In the genomic region with DNA sequence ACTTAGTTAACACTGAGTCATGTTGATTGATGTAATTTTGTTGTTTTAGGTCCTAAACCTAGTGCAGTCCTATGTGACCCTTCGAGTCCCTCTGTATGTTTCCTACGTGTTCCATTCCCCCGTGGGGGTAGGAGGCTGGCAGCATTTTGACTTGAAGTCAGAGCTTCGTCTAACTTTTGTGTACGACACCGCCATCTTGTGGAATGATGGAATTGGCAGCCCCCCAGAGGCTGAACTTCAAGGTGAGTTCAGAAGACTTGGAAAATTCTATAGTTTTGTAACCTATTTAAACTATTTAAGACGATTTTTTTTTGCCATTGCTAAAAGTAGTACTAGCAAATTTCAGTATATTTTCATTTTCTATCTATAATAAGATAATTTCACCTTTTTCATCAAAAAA, we compare ENCODE assay signal across 9 cellular contexts.
DNase-seq lines count a peak whose midpoint lies in the region; ATAC-seq, FAIRE-seq and TF ChIP-seq lines count a peak whose summit lies in the region.
"Had no signal": no experiment of that assay in that cellular context is flagged by ENCODE, and none has a peak within 500 bp of the region (broad histone marks: within the 10 kb centered on the region; RNA-seq: fewer than 3 reads in every experiment).

No MANE protein-coding gene starts in this region.

- no peaks in the 10 kb centered on the region for H3K27me3 ChIP-seq in H1 (replicated peaks in 1 of 4; ENCODE audit: control insufficient read depth in 3 of 4, extremely low read depth in 1 of 4, insufficient read depth in 3 of 4, low read length in 3 of 4)
- H3K27me3 ChIP-seq: Peyer's patch had no signal

- TF ChIP-seq CTCF in H1 (IDR thresholded peaks at IDR 0.05; ENCODE audit: control extremely low read depth in 1 of 3, insufficient read depth in 1 of 3, low read depth in 1 of 3, low read length in 3 of 3): peak; percentile 57 to 95 (median 83)
- peak; percentile 57 to 69 (median 62) for TF ChIP-seq CTCF in nephron (IDR thresholded peaks at IDR 0.05; ENCODE audit: unreplicated experiment in 3 of 3)

- H3K4me3 Mint-ChIP-seq in T-cell (no peak overlapping the region), nephron (no peak overlapping the region)

- no peak overlapping the region for H4K91ac ChIP-seq in H1 (replicated peaks; ENCODE audit: insufficient read length, low read length)

- H2BK20ac ChIP-seq in H1 (ENCODE audit: low read length): no peak overlapping the region

- no peak overlapping the region for H2AFZ ChIP-seq in H1 (ENCODE audit: low read length)

- H4K20me1 ChIP-seq in H1 (replicated peaks in 1 of 2; ENCODE audit: control insufficient read depth in 1 of 2, insufficient read depth in 2 of 2, low read length in 2 of 2): no peaks in the 10 kb centered on the region

- H3K9me3 Mint-ChIP-seq in T-cell: no peaks in the 10 kb centered on the region
- no peaks in the 10 kb centered on the region for H3K9me3 Mint-ChIP-seq in nephron

- H3K4me3 ChIP-seq in H1 (ENCODE audit: extremely low read depth in 1 of 4, insufficient read depth in 2 of 4, low read depth in 3 of 4, low read length in 4 of 4): no peak overlapping the region
- H3K4me3 ChIP-seq: Peyer's patch had no signal

- H2BK12ac ChIP-seq in H1 (ENCODE audit: low read depth, low read length): no peak overlapping the region

- POLR2A ChIA-PET in T-cell (lab: Charles Lee): no interaction called here
- POLR2A ChIA-PET in H1 (lab: Charles Lee; ENCODE audit: partially characterized antibody): no interaction called here

- H3K27ac Mint-ChIP-seq in T-cell: no peak overlapping the region
- peak overlapping the region in 1 of 3 experiments; percentile 61 for H3K27ac Mint-ChIP-seq in nephron

- H2AK5ac ChIP-seq in H1 (ENCODE audit: low read depth, low read length): no peak overlapping the region

- no peak overlapping the region for H2BK5ac ChIP-seq in H1 (ENCODE audit: low read depth, low read length)

- H3K14ac ChIP-seq in H1 (ENCODE audit: insufficient read length): no peak overlapping the region

- peaks cover 0 to 3% (median 0%) of the 10 kb centered on the region in 4 experiments; a peak in 4 of 8 replicates for H3K36me3 ChIP-seq in H1 (ENCODE audit: control insufficient read depth in 2 of 4, insufficient read depth in 4 of 4, low read length in 3 of 4)
- H3K36me3 ChIP-seq: Peyer's patch had no signal

- peak; percentile 79 for FAIRE-seq in H1 (lab: Jason Lieb, UNC)

- no peak overlapping the region for H3K18ac ChIP-seq in H1 (ENCODE audit: extremely low read depth, low read length)

- H3K23me2 ChIP-seq in H1 (ENCODE audit: low read depth, low read length): no peaks in the 10 kb centered on the region

- no peak overlapping the region for H2BK120ac ChIP-seq in H1 (replicated peaks; ENCODE audit: low read depth, low read length)

- TF ChIP-seq RAD21 in H1 (IDR thresholded peaks at IDR 0.05 in 1 of 2, conservative IDR thresholded peaks at IDR 0.05 in 1 of 2; ENCODE audit: low read depth in 2 of 2, low read length in 2 of 2): peak; percentile 78 to 85

- H3K4me1 Mint-ChIP-seq in T-cell (peaks cover 0 to 2% (median 2%) of the 10 kb centered on the region in 3 donors), nephron (peaks cover 9% of the 10 kb centered on the region)

- no peak overlapping the region for H3K27ac ChIP-seq in H1 (ENCODE audit: low read depth, low read length)
- H3K27ac ChIP-seq: Peyer's patch had no signal

- peaks cover 2 to 20% of the 10 kb centered on the region in 2 donors for H3K27me3 Mint-ChIP-seq in T-cell
- no peaks in the 10 kb centered on the region for H3K27me3 Mint-ChIP-seq in nephron (ENCODE audit: low read depth)

- no peak overlapping the region for H3K9ac ChIP-seq in H1 (replicated peaks in 1 of 4; ENCODE audit: extremely low read depth in 1 of 4, low read depth in 3 of 4, low read length in 3 of 4)

- no peak overlapping the region for H3K23ac ChIP-seq in H1 (ENCODE audit: insufficient read length)

- H3K79me2 ChIP-seq in H1 (ENCODE audit: control insufficient read depth in 1 of 2, insufficient read depth in 2 of 2, low read length in 2 of 2): no peaks in the 10 kb centered on the region

- H3K4me1 ChIP-seq in H1 (replicated peaks in 1 of 4; ENCODE audit: control insufficient read depth in 3 of 4, insufficient read depth in 4 of 4, low read length in 3 of 4): no peaks in the 10 kb centered on the region
- H3K4me1 ChIP-seq: Peyer's patch had no signal

- TF ChIP-seq POLR2A in H1 (IDR thresholded peaks at IDR 0.05; ENCODE audit: control extremely low read depth in 1 of 2, low read depth in 2 of 2, low read length in 2 of 2): no peak

- H4K8ac ChIP-seq in H1 (ENCODE audit: extremely low read depth, insufficient read depth, low read length): no peak overlapping the region

- H3K4ac ChIP-seq in H1 (replicated peaks; ENCODE audit: insufficient read length, low read depth, low read length): no peak overlapping the region

- ATAC-seq in GM18909 (IDR thresholded peaks at IDR 0.05; ENCODE audit: poor library complexity, unreplicated experiment) (peak; percentile 68), T-cell (replicated peaks in 1 of 4) (peak in 2 of 4 experiments; percentile 27 to 49), HG02763 (IDR thresholded peaks at IDR 0.05; ENCODE audit: unreplicated experiment) (no peak)

- H3K56ac ChIP-seq in H1 (replicated peaks; ENCODE audit: insufficient read length, low read depth, low read length): no peak overlapping the region

- CTCF ChIA-PET in T-cell (lab: Charles Lee) (interaction anchor here in 1 of 2 donors (0.7 to 1.0 kb wide), 2 partner anchors 20 to 463 kb away, joined by 3 read pairs; no protein-coding TSS in a partner anchor), H1 (lab: Charles Lee; ENCODE audit: partially characterized antibody) (interaction anchor here (0.7 to 4.2 kb wide), 23 partner anchors 8 to 644 kb away, joined by 3 to 33 read pairs (median 3); no protein-coding TSS in a partner anchor)

- no peaks in the 10 kb centered on the region for H3K79me1 ChIP-seq in H1 (ENCODE audit: low read depth, low read length)

- no peaks in the 10 kb centered on the region for H3K9me3 ChIP-seq in H1 (ENCODE audit: insufficient read depth in 2 of 2, low read depth in 1 of 2, low read length in 1 of 2)
- H3K9me3 ChIP-seq: Peyer's patch had no signal

- DNase-seq in C1 segment of cervical spinal cord (lab: John Stamatoyannopoulos, UW) (peak in 9 of 14 donors; percentile 0 to 52 (median 13)), HuH-7.5 (ENCODE audit: low spot score) (peak; percentile 21), T-cell (peak in 22 of 34 experiments; percentile 0 to 30 (median 8)), H1 (ENCODE audit: low read depth in 1 of 2, low spot score in 2 of 2) (peak; percentile 51 to 77), HPDE6-E6E7 (ENCODE audit: extremely low spot score) (no peak)

- 26% methylated on average over 7 of the region's 7 CpGs; no CpG with 5 or more reads in 1 of the 2 experiments for WGBS in H1 (ENCODE audit: extremely low coverage in 1 of 2, insufficient coverage in 1 of 2, insufficient read length in 1 of 2, insufficient replicate concordance in 2 of 2, low coverage in 1 of 2, low lambda C conversion rate in 2 of 2, missing lambda C conversion rate in 1 of 2), 2 experiments

- no peak overlapping the region for H2BK15ac ChIP-seq in H1 (ENCODE audit: low read length)

- no peak for TF ChIP-seq EP300 in H1 (IDR thresholded peaks at IDR 0.05; ENCODE audit: borderline replicate concordance in 1 of 2, low read depth in 2 of 2, low read length in 2 of 2)

- H3K4me2 ChIP-seq in H1 (ENCODE audit: insufficient read depth in 1 of 2, low read depth in 2 of 2, low read length in 2 of 2): no peak overlapping the region

- no peaks in the 10 kb centered on the region for H3K36me3 Mint-ChIP-seq in T-cell
- H3K36me3 Mint-ChIP-seq in nephron (ENCODE audit: low read depth): peaks cover 8% of the 10 kb centered on the region

- H4K5ac ChIP-seq in H1 (ENCODE audit: insufficient read length, low read depth, low read length): no peak overlapping the region

TF ChIP-seq in H1, 55 proteins besides CTCF, POLR2A, EP300 and RAD21:
- TF ChIP-seq RXRA (IDR thresholded peaks at IDR 0.05; ENCODE audit: insufficient read depth, low read depth, low read length) (no peak), CEBPB (IDR thresholded peaks at IDR 0.05; ENCODE audit: low read depth, low read length) (no peak), TAF7 (optimal IDR thresholded peaks at IDR 0.05; ENCODE audit: borderline replicate concordance, low read depth, low read length) (no peak), SUZ12 (IDR thresholded peaks at IDR 0.05; ENCODE audit: low read length) (no peak), CHD2 (IDR thresholded peaks at IDR 0.05; ENCODE audit: low read length) (no peak), KDM1A (IDR thresholded peaks at IDR 0.05; ENCODE audit: borderline replicate concordance, low read length) (no peak), YY1 (IDR thresholded peaks at IDR 0.05; ENCODE audit: low read depth, low read length) (no peak), HDAC2 (IDR thresholded peaks at IDR 0.05; ENCODE audit: borderline replicate concordance in 1 of 2, low read depth in 2 of 2, low read length in 2 of 2) (no peak), JUND (IDR thresholded peaks at IDR 0.05; ENCODE audit: low read length) (no peak), RNF2 (IDR thresholded peaks at IDR 0.05; ENCODE audit: borderline replicate concordance, low read depth, low read length, missing control alignments, poor library complexity, severe bottlenecking) (no peak), CBX5 (IDR thresholded peaks at IDR 0.05; ENCODE audit: low read depth, low read length) (no peak), FOSL1 (IDR thresholded peaks at IDR 0.05; ENCODE audit: insufficient read depth, low read depth, low read length) (no peak), SP2 (IDR thresholded peaks at IDR 0.05; ENCODE audit: low read length) (no peak)
- TF ChIP-seq, protein P1, sequence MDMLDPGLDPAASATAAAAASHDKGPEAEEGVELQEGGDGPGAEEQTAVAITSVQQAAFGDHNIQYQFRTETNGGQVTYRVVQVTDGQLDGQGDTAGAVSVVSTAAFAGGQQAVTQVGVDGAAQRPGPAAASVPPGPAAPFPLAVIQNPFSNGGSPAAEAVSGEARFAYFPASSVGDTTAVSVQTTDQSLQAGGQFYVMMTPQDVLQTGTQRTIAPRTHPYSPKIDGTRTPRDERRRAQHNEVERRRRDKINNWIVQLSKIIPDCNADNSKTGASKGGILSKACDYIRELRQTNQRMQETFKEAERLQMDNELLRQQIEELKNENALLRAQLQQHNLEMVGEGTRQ (IDR thresholded peaks at IDR 0.05; ENCODE audit: low read length): no peak
- TF ChIP-seq, protein P2, sequence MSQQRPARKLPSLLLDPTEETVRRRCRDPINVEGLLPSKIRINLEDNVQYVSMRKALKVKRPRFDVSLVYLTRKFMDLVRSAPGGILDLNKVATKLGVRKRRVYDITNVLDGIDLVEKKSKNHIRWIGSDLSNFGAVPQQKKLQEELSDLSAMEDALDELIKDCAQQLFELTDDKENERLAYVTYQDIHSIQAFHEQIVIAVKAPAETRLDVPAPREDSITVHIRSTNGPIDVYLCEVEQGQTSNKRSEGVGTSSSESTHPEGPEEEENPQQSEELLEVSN (IDR thresholded peaks at IDR 0.05): no peak
